Comparison of ENCODE assay signal across 8 cellular contexts in genomic region chr18:77054606-77055428, GRCh38.
A peak's percentile ranks its signal among the peaks of the same experiment; 100 is the strongest.
DNase-seq lines count a peak whose midpoint lies in the region; ATAC-seq lines count a peak whose summit lies in the region.

No MANE protein-coding gene starts in this region.

- ATAC-seq in GM19025 (IDR thresholded peaks at IDR 0.05; ENCODE audit: low read depth, unreplicated experiment) (peak; percentile 81), HG03175 (IDR thresholded peaks at IDR 0.05; ENCODE audit: unreplicated experiment) (peak; percentile 87)

- peak; percentile 98 to 99 for DNase-seq in AML-193 (lab: John Stamatoyannopoulos, UW)
- peak; percentile 86 for DNase-seq in NK-92 treated with Interleukin-12 subunit alpha and Interleukin-12 subunit beta, amount 100 ng/mL, for 24 hours (lab: John Stamatoyannopoulos, UW)
- DNase-seq in activated CD8-positive, alpha-beta memory T cell treated with anti-CD3 and anti-CD28 coated beads, Interleukin-2, amount 50 U/mL, for 4 hours, result peak; percentile 67
- peak; percentile 89 for DNase-seq in epidermal melanocyte (ENCODE audit: insufficient read length, low spot score)
- peak; percentile 83 for DNase-seq in myocyte (ENCODE audit: low read depth)
- peak; percentile 61 for DNase-seq in stimulated activated CD8-positive, alpha-beta memory T cell treated with anti-CD3 and anti-CD28 coated beads, Interleukin-7, amount 100 ng/mL, for 24 hours (ENCODE audit: low read depth)

Comparison
In these comparisons a context has a peak if more than half of its experiments do, and no peak if none do; other contexts are left out.
1. Peak in every context shown above with its lines: DNase-seq and ATAC-seq.